Comparison of ENCODE assay signal across 8 cellular contexts in genomic region chr2:215931256-215931903, GRCh38.
DNase-seq lines count a peak whose midpoint lies in the region; ATAC-seq and TF ChIP-seq lines count a peak whose summit lies in the region.

No MANE protein-coding gene starts in this region.

- H3K4me1 Mint-ChIP-seq in brain = no peaks in the 10 kb centered on the region

- H3K36me3 Mint-ChIP-seq in brain = no peaks in the 10 kb centered on the region

- peak overlapping the region in 1 of 5 experiments; percentile 43 for H3K27ac Mint-ChIP-seq in brain

- peak in 5 of 6 experiments; percentile 3 to 51 (median 24) for DNase-seq in stimulated activated naive CD4-positive, alpha-beta T cell (lab: John Stamatoyannopoulos, UW)
- DNase-seq in stimulated activated naive CD4-positive, alpha-beta T cell treated with Interleukin-2 at 50 U/mL for 16 hours (lab: John Stamatoyannopoulos, UW) = no peak
- DNase-seq in NCI-H1694 (lab: John Stamatoyannopoulos, UW) = peak; percentile 79
- peak in 3 of 5 experiments; percentile 8 to 61 (median 9) for DNase-seq in T-helper 2 cell
- peak; percentile 68 for DNase-seq in iPS-NIHi7 (ENCODE audit: extremely low spot score)
- peak; percentile 25 to 62 (median 28) for DNase-seq in stimulated activated CD4-positive, alpha-beta T cell treated with anti-CD3 and anti-CD28 coated beads, Interleukin-12 subunit alpha, Interleukin-12 subunit beta, amount 100 ng/mL, for 48 hours (ENCODE audit: low read depth in 2 of 3, low spot score in 1 of 3)

- H3K27me3 Mint-ChIP-seq in brain = no peaks in the 10 kb centered on the region

- peak; percentile 82 for ATAC-seq in HG02763 (IDR thresholded peaks at IDR 0.05; ENCODE audit: unreplicated experiment)

- H3K4me3 Mint-ChIP-seq in brain = peak overlapping the region in 1 of 5 experiments; percentile 38

- peaks cover 0 to 3% (median 0%) of the 10 kb centered on the region in 5 experiments for H3K9me3 Mint-ChIP-seq in brain

- TF ChIP-seq CTCF in brain (conservative IDR thresholded peaks at IDR 0.05) = peak; percentile 89 to 96
